ENCODE assay signal across 9 cellular contexts in genomic region chr4:140743194-140743931, GRCh38. TPM values are rescaled to one million over a fixed set of nuclear protein-coding genes. Genes with fewer than 3 reads are reported as not detected.
DNase-seq lines count a peak whose midpoint lies in the region; ATAC-seq and TF ChIP-seq lines count a peak whose summit lies in the region.
"Had no signal": no experiment of that assay in that cellular context is flagged by ENCODE, and none has a peak within 500 bp of the region (broad histone marks: within the 10 kb centered on the region; RNA-seq: fewer than 3 reads in every experiment).

No MANE protein-coding gene starts in this region.

- DNase-seq in DMS 273 (lab: John Stamatoyannopoulos, UW; ENCODE audit: unreplicated experiment) = peak; percentile 41
- no peak for DNase-seq in DMS 273 treated with DMSO at 0.1 percent for 48 hours (lab: John Stamatoyannopoulos, UW)
- DNase-seq in HAP-1 (ENCODE audit: low spot score in 2 of 2) = peak; percentile 71 to 81
- DNase-seq in NAMALWA (ENCODE audit: low spot score) = peak; percentile 83
- no peak for DNase-seq in spleen
- DNase-seq in T-helper 9 cell = no peak
- no peak for DNase-seq in cortex of kidney (lab: John Stamatoyannopoulos, UW)
- DNase-seq: activated naive CD8-positive, alpha-beta T cell treated with anti-CD3 and anti-CD28 coated beads, Interleukin-2, amount 10 ng/mL, durations not matched to agents 7 days and 5 days had no signal

- H3K36me3 ChIP-seq in HAP-1 (replicated peaks) = no peaks in the 10 kb centered on the region
- H3K36me3 ChIP-seq in spleen = no peaks in the 10 kb centered on the region

- peak; percentile 80 for ATAC-seq in esophagus mucosa

- H3K4me3 ChIP-seq in HAP-1 (no peak overlapping the region), spleen (peak overlapping the region in 2 of 8 donors; percentile 4 to 39)

- peak overlapping the region; percentile 22 to 86 (median 76) for H3K27ac ChIP-seq in spleen

- no peaks in the 10 kb centered on the region for H3K9me3 ChIP-seq in HAP-1
- H3K9me3 ChIP-seq in spleen = peaks cover 0 to 7% (median under 1%) of the 10 kb centered on the region in 8 donors

- in situ Hi-C loops in HAP-1 (cut with MboI; ENCODE audit: low sequenced_read_pairs) = no loop called here

- intact Hi-C loops in spleen (cut with DNase I; ENCODE audit: low total_unique reads) = no loop called here

- peak in 4 of 11 experiments; percentile 14 to 37 (median 19) for TF ChIP-seq CTCF in spleen (IDR thresholded peaks at IDR 0.05 in 8 of 11, conservative IDR thresholded peaks at IDR 0.05 in 3 of 11)

- peaks cover 64% of the 10 kb centered on the region for H3K4me1 ChIP-seq in HAP-1
- H3K4me1 ChIP-seq in spleen = peaks cover 20 to 74% (median 51%) of the 10 kb centered on the region in 6 donors

- no peaks in the 10 kb centered on the region for H3K27me3 ChIP-seq in HAP-1 (ENCODE audit: low read depth)
- no peaks in the 10 kb centered on the region for H3K27me3 ChIP-seq in spleen (replicated peaks in 1 of 7)

- 26 to 32% (median 27%) methylated on average over 4 of the region's 4 CpGs for WGBS in spleen, 5 donors

- peak in 1 of 3 donors; percentile 12 for TF ChIP-seq POLR2A in spleen (IDR thresholded peaks at IDR 0.05)

RNA-seq across cellular contexts. Expression of gene TBC1D9, which starts 12.8 kb away (rescaled TPM):
- total RNA-seq in esophagus mucosa (11.5 TPM), spleen (10 to 100 TPM; 73.5 to 99.1 (median 81.2) TPM)
- polyA plus RNA-seq in spleen = 10 to 100 TPM; 11.6 to 31.2 (median 26.4) TPM

Comparison
In these comparisons a context has a peak if more than half of its experiments do, and no peak if none do; other contexts are left out.
1. DNase-seq: peak in DMS 273 (single experiment), HAP-1 (2 of 2) and NAMALWA (single experiment); none in DMS 273 treated with DMSO at 0.1 percent for 48 hours (single experiment), spleen (single experiment), T-helper 9 cell (single experiment) and cortex of kidney (single experiment).